1 cellular context compared by ENCODE assay signal in the genomic region with DNA sequence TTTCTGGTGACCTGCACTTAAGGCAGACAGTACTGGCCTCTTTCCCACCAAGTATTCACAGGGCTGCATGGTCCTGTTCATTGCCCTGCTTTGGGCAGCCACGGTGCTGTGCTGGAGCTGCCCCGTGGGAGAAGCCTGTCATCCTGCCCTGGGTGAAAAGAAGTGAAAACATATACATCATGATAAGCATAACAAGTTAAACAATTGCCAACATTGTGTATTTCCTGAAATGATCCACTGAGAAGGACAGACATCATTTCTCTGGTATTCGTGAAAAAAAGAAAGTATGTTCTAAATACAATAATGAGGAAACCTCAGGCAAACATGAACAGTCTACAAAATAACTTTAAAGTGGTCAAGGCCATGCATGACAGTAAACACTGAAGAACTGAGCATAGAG.
TF ChIP-seq lines count a peak whose summit lies in the region.

No MANE protein-coding gene starts in this region.

TF ChIP-seq in neural cell, 6 proteins besides CTCF, POLR2A, EP300 and RAD21:
- TF ChIP-seq, protein P1, sequence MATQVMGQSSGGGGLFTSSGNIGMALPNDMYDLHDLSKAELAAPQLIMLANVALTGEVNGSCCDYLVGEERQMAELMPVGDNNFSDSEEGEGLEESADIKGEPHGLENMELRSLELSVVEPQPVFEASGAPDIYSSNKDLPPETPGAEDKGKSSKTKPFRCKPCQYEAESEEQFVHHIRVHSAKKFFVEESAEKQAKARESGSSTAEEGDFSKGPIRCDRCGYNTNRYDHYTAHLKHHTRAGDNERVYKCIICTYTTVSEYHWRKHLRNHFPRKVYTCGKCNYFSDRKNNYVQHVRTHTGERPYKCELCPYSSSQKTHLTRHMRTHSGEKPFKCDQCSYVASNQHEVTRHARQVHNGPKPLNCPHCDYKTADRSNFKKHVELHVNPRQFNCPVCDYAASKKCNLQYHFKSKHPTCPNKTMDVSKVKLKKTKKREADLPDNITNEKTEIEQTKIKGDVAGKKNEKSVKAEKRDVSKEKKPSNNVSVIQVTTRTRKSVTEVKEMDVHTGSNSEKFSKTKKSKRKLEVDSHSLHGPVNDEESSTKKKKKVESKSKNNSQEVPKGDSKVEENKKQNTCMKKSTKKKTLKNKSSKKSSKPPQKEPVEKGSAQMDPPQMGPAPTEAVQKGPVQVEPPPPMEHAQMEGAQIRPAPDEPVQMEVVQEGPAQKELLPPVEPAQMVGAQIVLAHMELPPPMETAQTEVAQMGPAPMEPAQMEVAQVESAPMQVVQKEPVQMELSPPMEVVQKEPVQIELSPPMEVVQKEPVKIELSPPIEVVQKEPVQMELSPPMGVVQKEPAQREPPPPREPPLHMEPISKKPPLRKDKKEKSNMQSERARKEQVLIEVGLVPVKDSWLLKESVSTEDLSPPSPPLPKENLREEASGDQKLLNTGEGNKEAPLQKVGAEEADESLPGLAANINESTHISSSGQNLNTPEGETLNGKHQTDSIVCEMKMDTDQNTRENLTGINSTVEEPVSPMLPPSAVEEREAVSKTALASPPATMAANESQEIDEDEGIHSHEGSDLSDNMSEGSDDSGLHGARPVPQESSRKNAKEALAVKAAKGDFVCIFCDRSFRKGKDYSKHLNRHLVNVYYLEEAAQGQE (IDR thresholded peaks at IDR 0.05; ENCODE audit: borderline replicate concordance), result no peak
